Comparison of ENCODE assay signal across 1 cellular context in the genomic region with DNA sequence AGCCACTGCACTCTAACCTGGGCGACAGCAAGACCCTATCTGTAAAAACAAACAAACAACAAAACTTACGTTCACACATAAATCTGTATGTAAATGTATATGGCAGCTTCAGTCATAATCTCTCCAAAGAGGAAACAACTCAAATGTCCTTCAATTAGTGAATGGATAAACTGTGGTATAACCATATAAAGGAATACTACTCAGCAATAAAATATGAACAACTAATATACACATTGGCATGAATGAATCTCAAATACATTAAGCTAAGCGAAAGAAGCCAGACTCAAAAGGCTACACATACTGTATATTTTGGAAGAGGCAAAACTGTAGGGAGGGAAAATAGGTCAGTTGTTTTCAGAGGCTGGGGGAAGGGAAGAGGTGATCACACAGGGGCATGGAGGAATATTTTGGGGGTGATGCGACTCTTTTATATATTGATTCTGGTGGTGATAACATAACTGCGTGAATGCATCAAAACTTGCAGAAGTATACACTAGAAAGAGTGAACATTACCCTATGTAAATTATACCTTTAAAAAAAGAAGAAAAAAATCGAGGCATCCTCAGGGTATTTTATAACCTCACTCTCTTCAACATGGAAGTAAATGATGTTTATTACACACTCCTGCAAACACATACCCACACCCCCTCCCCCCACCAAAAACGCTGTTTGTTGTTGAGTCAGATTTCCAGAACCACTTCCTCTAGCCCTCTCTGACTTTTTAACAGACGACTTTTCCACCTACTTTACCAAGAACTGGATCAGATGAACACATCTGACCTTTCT.
TF ChIP-seq lines count a peak whose summit lies in the region.

No MANE protein-coding gene starts in this region.

TF ChIP-seq in SK-N-SH, 30 proteins besides CTCF, POLR2A, EP300 and RAD21 (continued from another document):
- TF ChIP-seq, protein P1, sequence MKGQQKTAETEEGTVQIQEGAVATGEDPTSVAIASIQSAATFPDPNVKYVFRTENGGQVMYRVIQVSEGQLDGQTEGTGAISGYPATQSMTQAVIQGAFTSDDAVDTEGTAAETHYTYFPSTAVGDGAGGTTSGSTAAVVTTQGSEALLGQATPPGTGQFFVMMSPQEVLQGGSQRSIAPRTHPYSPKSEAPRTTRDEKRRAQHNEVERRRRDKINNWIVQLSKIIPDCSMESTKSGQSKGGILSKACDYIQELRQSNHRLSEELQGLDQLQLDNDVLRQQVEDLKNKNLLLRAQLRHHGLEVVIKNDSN (IDR thresholded peaks at IDR 0.05; ENCODE audit: borderline replicate concordance, low read depth) = no peak
- TF ChIP-seq GABPA (IDR thresholded peaks at IDR 0.05; ENCODE audit: low read depth) = no peak
- TF ChIP-seq CHD2 (IDR thresholded peaks at IDR 0.05; ENCODE audit: low read length, partially characterized antibody) = no peak
- no peak for TF ChIP-seq YY1 (IDR thresholded peaks at IDR 0.05; ENCODE audit: low read depth)
